In genomic region chr2:171447675-171448074, GRCh38 we compare ENCODE assay signal across 21 cellular contexts. TPM values are rescaled to one million over a fixed set of nuclear protein-coding genes. Genes with fewer than 3 reads are reported as not detected.
A peak's percentile ranks its signal among the peaks of the same experiment; 100 is the strongest.
DNase-seq lines count a peak whose midpoint lies in the region; ATAC-seq, FAIRE-seq and TF ChIP-seq lines count a peak whose summit lies in the region.
"Had no signal": no experiment of that assay in that cellular context is flagged by ENCODE, and none has a peak within 500 bp of the region (broad histone marks: within the 10 kb centered on the region; RNA-seq: fewer than 3 reads in every experiment).

No MANE protein-coding gene starts in this region.

- 80% methylated on average over 2 of the region's 2 CpGs for WGBS in A549 (ENCODE audit: missing lambda C conversion rate)

- H3K9ac ChIP-seq in DND-41 (ENCODE audit: low read depth, low read length) = no peak overlapping the region

- no peak for TF ChIP-seq EP300 in A549 (IDR thresholded peaks at IDR 0.05)

- no peak for TF ChIP-seq POLR2A in A549 (IDR thresholded peaks at IDR 0.05; ENCODE audit: low read length)

- no peak overlapping the region for H3K4me3 Mint-ChIP-seq in stimulated activated memory B cell treated with anti-CD40 and anti-IgM and Interleukin-4, amounts not matched to agents 10 μg/mL and 1 μg/mL and 100 μg/mL, for 72 hours
- H3K4me3 Mint-ChIP-seq: activated CD4-positive, alpha-beta memory T cell treated with anti-CD3 and anti-CD28 coated beads for 36 hours; activated T-cell treated with anti-CD3 and anti-CD28 coated beads, Interleukin-2, amount 50 U/mL, for 24 hours; naive thymus-derived CD4-positive, alpha-beta T cell had no signal

- no peaks in the 10 kb centered on the region for H4K20me1 ChIP-seq in DND-41 (ENCODE audit: insufficient read depth, low read length)

- DNase-seq in A549 (ENCODE audit: low read depth in 1 of 2, low spot score in 1 of 2) (no peak), DND-41 (no peak), Kasumi-1 (lab: John Stamatoyannopoulos, UW) (peak; percentile 25 to 37), choroid plexus epithelial cell (ENCODE audit: low read depth) (no peak), NCI-H226 (no peak), HEK293T (ENCODE audit: extremely low spot score) (no peak), HT-29 (ENCODE audit: low spot score) (no peak)
- DNase-seq: activated CD4-positive, alpha-beta memory T cell treated with anti-CD3 and anti-CD28 coated beads for 36 hours; activated T-cell treated with anti-CD3 and anti-CD28 coated beads, Interleukin-2, amount 50 U/mL, for 24 hours; Calu3; naive thymus-derived CD4-positive, alpha-beta T cell; NCI-H187 treated with DMSO at 0.1 percent for 48 hours; posterior cingulate gyrus; stimulated activated CD4-positive, alpha-beta T cell treated with anti-CD3 and anti-CD28 coated beads, Interleukin-2, amount 100 ng/mL, for 48 hours had no signal

- H3K27ac ChIP-seq in A549 (no peak overlapping the region), DND-41 (ENCODE audit: low read length) (no peak overlapping the region)
- H3K27ac ChIP-seq: cardiac muscle cell, suprapubic skin had no signal

- H3K4me1 ChIP-seq in A549 (no peaks in the 10 kb centered on the region), DND-41 (ENCODE audit: insufficient read depth, low read length) (no peaks in the 10 kb centered on the region)
- H3K4me1 ChIP-seq: HAP-1, suprapubic skin had no signal

- H3K36me3 ChIP-seq in DND-41 (ENCODE audit: insufficient read depth, low read length) = peaks cover 53% of the 10 kb centered on the region

- peak; percentile 21 to 37; a peak in 2 of 5 replicates for TF ChIP-seq RAD21 in A549 (conservative IDR thresholded peaks at IDR 0.05 in 1 of 2, IDR thresholded peaks at IDR 0.05 in 1 of 2)

- H3K79me2 ChIP-seq in DND-41 (ENCODE audit: insufficient read depth, low read length) = no peaks in the 10 kb centered on the region

- CTCF ChIA-PET in A549 (lab: Yijun Ruan, JAX) = no interaction called here
- CTCF ChIA-PET in HEK293T (lab: Yijun Ruan, JAX) = no interaction called here

- no peak for FAIRE-seq in A549 (lab: Jason Lieb, UNC)
- FAIRE-seq: GM18507, keratinocyte, RCC 7860 had no signal

- no peak overlapping the region for H3K27ac Mint-ChIP-seq in stimulated activated memory B cell treated with anti-CD40 and anti-IgM and Interleukin-4, amounts not matched to agents 10 μg/mL and 1 μg/mL and 100 μg/mL, for 72 hours
- H3K27ac Mint-ChIP-seq: activated CD4-positive, alpha-beta memory T cell treated with anti-CD3 and anti-CD28 coated beads for 36 hours; activated T-cell treated with anti-CD3 and anti-CD28 coated beads, Interleukin-2, amount 50 U/mL, for 24 hours; naive thymus-derived CD4-positive, alpha-beta T cell had no signal

- H3K9me3 Mint-ChIP-seq in stimulated activated memory B cell treated with anti-CD40 and anti-IgM and Interleukin-4, amounts not matched to agents 10 μg/mL and 1 μg/mL and 100 μg/mL, for 72 hours = no peaks in the 10 kb centered on the region
- H3K9me3 Mint-ChIP-seq: activated CD4-positive, alpha-beta memory T cell treated with anti-CD3 and anti-CD28 coated beads for 36 hours; activated T-cell treated with anti-CD3 and anti-CD28 coated beads, Interleukin-2, amount 50 U/mL, for 24 hours; naive thymus-derived CD4-positive, alpha-beta T cell had no signal

- POLR2A ChIA-PET in A549 (lab: Yijun Ruan, JAX) = no interaction called here
- POLR2A ChIA-PET in HEK293T (lab: Yijun Ruan, JAX) = no interaction called here

- no peaks in the 10 kb centered on the region for H3K27me3 ChIP-seq in DND-41 (ENCODE audit: insufficient read depth, low read length, poor library complexity)
- H3K27me3 ChIP-seq: cardiac muscle cell, suprapubic skin had no signal

- H3K36me3 Mint-ChIP-seq in stimulated activated memory B cell treated with anti-CD40 and anti-IgM and Interleukin-4, amounts not matched to agents 10 μg/mL and 1 μg/mL and 100 μg/mL, for 72 hours = peaks cover 42% of the 10 kb centered on the region

- no peaks in the 10 kb centered on the region for H3K27me3 Mint-ChIP-seq in stimulated activated memory B cell treated with anti-CD40 and anti-IgM and Interleukin-4, amounts not matched to agents 10 μg/mL and 1 μg/mL and 100 μg/mL, for 72 hours
- H3K27me3 Mint-ChIP-seq: activated CD4-positive, alpha-beta memory T cell treated with anti-CD3 and anti-CD28 coated beads for 36 hours; activated T-cell treated with anti-CD3 and anti-CD28 coated beads, Interleukin-2, amount 50 U/mL, for 24 hours; naive thymus-derived CD4-positive, alpha-beta T cell had no signal

- TF ChIP-seq CTCF in A549 (IDR thresholded peaks at IDR 0.05) (no peak; the same call in 2 of the 3 replicates), DND-41 (IDR thresholded peaks at IDR 0.05; ENCODE audit: borderline replicate concordance, extremely low read depth, low read length, poor library complexity, severe bottlenecking) (peak; percentile 51), choroid plexus epithelial cell (conservative IDR thresholded peaks at IDR 0.05; ENCODE audit: low read depth, low read length) (peak; percentile 7)

- H2AFZ ChIP-seq in DND-41 (ENCODE audit: low read depth, low read length) = no peak overlapping the region

- peak in 1 of 2 experiments; percentile 38; a peak in 2 of 6 replicates for ATAC-seq in A549
- no peak for ATAC-seq in DND-41 (ENCODE audit: insufficient read depth, low read depth)
- no peak for ATAC-seq in stimulated activated memory B cell treated with anti-CD40 and anti-IgM and Interleukin-4, amounts not matched to agents 10 μg/mL and 1 μg/mL and 100 μg/mL, for 72 hours
- ATAC-seq: naive thymus-derived CD4-positive, alpha-beta T cell had no signal

- no peaks in the 10 kb centered on the region for H3K9me3 ChIP-seq in A549
- no peaks in the 10 kb centered on the region for H3K9me3 ChIP-seq in DND-41 (ENCODE audit: insufficient read depth, low read length, severe bottlenecking)
- H3K9me3 ChIP-seq: HAP-1, suprapubic skin had no signal

- no peak overlapping the region for H3K4me2 ChIP-seq in A549
- H3K4me2 ChIP-seq in DND-41 (ENCODE audit: insufficient read depth, low read length) = no peak overlapping the region

- H3K4me3 ChIP-seq in A549 (no peak overlapping the region), DND-41 (ENCODE audit: low read depth in 1 of 2, low read length in 2 of 2) (no peak overlapping the region), choroid plexus epithelial cell (ENCODE audit: low read depth, low read length) (no peak overlapping the region)
- H3K4me3 ChIP-seq: cardiac muscle cell, HAP-1, suprapubic skin had no signal

- no peaks in the 10 kb centered on the region for H3K4me1 Mint-ChIP-seq in stimulated activated memory B cell treated with anti-CD40 and anti-IgM and Interleukin-4, amounts not matched to agents 10 μg/mL and 1 μg/mL and 100 μg/mL, for 72 hours

TF ChIP-seq in A549, 52 proteins besides CTCF, POLR2A, EP300 and RAD21:
- TF ChIP-seq GATA3 (IDR thresholded peaks at IDR 0.05; ENCODE audit: borderline replicate concordance) (no peak), EHF (CRISPR knock-in tag; IDR thresholded peaks at IDR 0.05) (no peak), USF2 (IDR thresholded peaks at IDR 0.05) (no peak), TFCP2L1 (CRISPR knock-in tag; IDR thresholded peaks at IDR 0.05) (no peak), MYC (IDR thresholded peaks at IDR 0.05; ENCODE audit: borderline replicate concordance, low read length) (no peak)

TF ChIP-seq in HEK293T, 16 proteins besides CTCF, POLR2A, EP300 and RAD21:
- TF ChIP-seq L3MBTL2 (conservative IDR thresholded peaks at IDR 0.05) (no peak), ELF4 (IDR thresholded peaks at IDR 0.05) (no peak), CTBP1 (IDR thresholded peaks at IDR 0.05; ENCODE audit: borderline replicate concordance) (no peak), SP1 (IDR thresholded peaks at IDR 0.05) (no peak)
TF ChIP-seq in HEK293T: peak in this region for 0.

RNA-seq across cellular contexts. Expression of gene DCAF17, which starts 13.6 kb away (rescaled TPM):
- polyA plus RNA-seq in A549 (2011; rRNA removed) = 23.9 and 26.9 TPM in 2 replicates
- 3.3 and 4.0 TPM in 2 replicates for polyA plus RNA-seq in A549 (2012; cell fraction: cytosol; rRNA removed)
- polyA plus RNA-seq in A549 (2012; cell fraction: nucleus; rRNA removed) = 2.7 and 4.3 TPM in 2 replicates
- polyA plus RNA-seq in A549 (2017; fragmentation: RNase III; extraction: RNeasy Plus Mini Kit Qiagen cat#74134 plus additional on column Dnase treatment) = 11.5 to 12.6 TPM (median 12.6 TPM) in 3 replicates
- polyA minus RNA-seq in A549 (2011; rRNA and poly(A)+ RNA removed) = 17.1 and 19.0 TPM in 2 replicates
- 3.8 and 4.4 TPM in 2 replicates for total RNA-seq in HT-29 (2014; rRNA removed; shearing (Covaris generic))

RNA-seq across cellular contexts. Expression of gene METTL8, which starts 13.9 kb away (rescaled TPM):
- polyA plus RNA-seq in A549 (2011; rRNA removed) (44.4 and 58.3 TPM in 2 replicates), A549 (2017; fragmentation: RNase III; extraction: RNeasy Plus Mini Kit Qiagen cat#74134 plus additional on column Dnase treatment) (21.1 to 24.0 TPM (median 21.8 TPM) in 3 replicates)
- 7.3 and 8.6 TPM in 2 replicates for polyA plus RNA-seq in A549 (2012; cell fraction: cytosol; rRNA removed)
- 4.3 and 6.3 TPM in 2 replicates for polyA plus RNA-seq in A549 (2012; cell fraction: nucleus; rRNA removed)
- 22.6 and 23.1 TPM in 2 replicates for polyA minus RNA-seq in A549 (2011; rRNA and poly(A)+ RNA removed)
- total RNA-seq in HT-29 (2014; rRNA removed; shearing (Covaris generic)) = 6.9 and 10.7 TPM in 2 replicates

Comparison
In these comparisons a context has a peak if more than half of its experiments do, and no peak if none do; other contexts are left out.
1. DNase-seq: peak in Kasumi-1 (2 of 2); none in A549 (0 of 2), DND-41 (single experiment), choroid plexus epithelial cell (single experiment), NCI-H226 (single experiment), HEK293T (single experiment) and HT-29 (single experiment).